ENCODE assay signal across 24 cellular contexts in the genomic region with DNA sequence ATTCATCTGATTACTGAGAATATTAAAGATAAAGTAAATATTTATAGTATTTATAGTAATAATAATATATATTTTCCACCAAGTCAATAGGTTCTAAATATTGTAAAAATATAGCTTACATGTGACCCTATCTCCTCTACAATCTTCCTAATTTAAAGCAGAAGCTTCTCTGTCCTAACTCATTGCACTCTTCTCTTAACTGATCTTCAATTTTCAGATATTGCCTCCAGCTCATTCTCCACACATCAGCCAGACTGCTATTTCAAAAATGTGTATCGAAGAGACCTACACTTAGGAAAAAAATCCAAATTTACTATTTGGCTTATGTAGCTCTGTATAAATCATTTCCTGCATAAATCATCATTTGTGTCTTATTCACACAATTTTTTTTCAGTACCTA. TPM values are rescaled to one million over a fixed set of nuclear protein-coding genes. Genes with fewer than 3 reads are reported as not detected.
"Had no signal": no experiment of that assay in that cellular context is flagged by ENCODE, and none has a peak within 500 bp of the region (broad histone marks: within the 10 kb centered on the region; RNA-seq: fewer than 3 reads in every experiment).

No MANE protein-coding gene starts in this region.

- H3K9me3 ChIP-seq: ovary, psoas muscle, right lobe of liver, sigmoid colon, stomach, thoracic aorta, thyroid gland, tibial nerve, upper lobe of left lung, vagina had no signal

- H3K27me3 ChIP-seq: neural progenitor cell, ovary, right lobe of liver, sigmoid colon, stomach, thyroid gland, tibial nerve, upper lobe of left lung, vagina had no signal

- H2AFZ ChIP-seq: neural progenitor cell, parathyroid adenoma had no signal

- H3K36me3 ChIP-seq: neural progenitor cell, ovary, right lobe of liver, sigmoid colon, stomach, thoracic aorta, thyroid gland, tibial nerve, upper lobe of left lung, vagina had no signal

- H3K79me2 ChIP-seq: parathyroid adenoma had no signal

- H3K4me3 ChIP-seq: neural progenitor cell, ovary, psoas muscle, right lobe of liver, sigmoid colon, stomach, thoracic aorta, thyroid gland, tibial nerve, upper lobe of left lung, vagina had no signal

- H3K27ac ChIP-seq: neural progenitor cell, ovary, parathyroid adenoma, psoas muscle, right lobe of liver, sigmoid colon, stomach, thoracic aorta, thyroid gland, tibial nerve, upper lobe of left lung, vagina had no signal

- H3K4me2 ChIP-seq: neural progenitor cell had no signal

- H3K9ac ChIP-seq: neural progenitor cell, parathyroid adenoma had no signal

- DNase-seq: natural killer cell; occipital lobe; ovary; posterior cingulate gyrus; psoas muscle; right cardiac atrium; right lobe of liver; sigmoid colon; small intestine; stimulated activated CD4-positive, alpha-beta T cell treated with anti-CD3 and anti-CD28 coated beads, Interleukin-15, amount 100 ng/mL, for 24 hours; stimulated activated CD4-positive, alpha-beta T cell treated with anti-CD3 and anti-CD28 coated beads, Interleukin-2, amount 100 ng/mL, for 24 hours; stimulated activated CD4-positive, alpha-beta T cell treated with anti-CD3 and anti-CD28 coated beads, Interleukin-2, amount 100 ng/mL, for 48 hours; stimulated activated CD4-positive, alpha-beta T cell treated with anti-CD3 and anti-CD28 coated beads, Interleukin-4, amount 100 ng/mL, for 24 hours; stimulated activated naive B cell treated with anti-CD40 and anti-IgM and Interleukin-4, amounts not matched to agents 10 μg/mL and 1 μg/mL and 100 μg/mL, for 72 hours; stimulated activated naive CD4-positive, alpha-beta T cell treated with Interleukin-2 at 50 U/mL for 16 hours; stomach; thyroid gland; upper lobe of left lung had no signal

- ATAC-seq: natural killer cell; psoas muscle; right cardiac atrium; right lobe of liver; stimulated activated effector memory CD8-positive, alpha-beta T cell treated with anti-CD3 and anti-CD28 coated beads, Interleukin-12 subunit alpha, Interleukin-12 subunit beta, amount 100 ng/mL, for 72 hours; stimulated activated naive B cell treated with anti-CD40 and anti-IgM and Interleukin-4, amounts not matched to agents 10 μg/mL and 1 μg/mL and 100 μg/mL, for 72 hours had no signal

- H3K4me1 ChIP-seq: neural progenitor cell, parathyroid adenoma, psoas muscle, right lobe of liver, sigmoid colon, stomach, thyroid gland, tibial nerve, upper lobe of left lung, vagina had no signal

RNA-seq across cellular contexts. Expression of gene CDH18, which starts 47.8 kb away (rescaled TPM):
- polyA plus RNA-seq: right cardiac atrium, sigmoid colon had no signal
